In the genomic region with DNA sequence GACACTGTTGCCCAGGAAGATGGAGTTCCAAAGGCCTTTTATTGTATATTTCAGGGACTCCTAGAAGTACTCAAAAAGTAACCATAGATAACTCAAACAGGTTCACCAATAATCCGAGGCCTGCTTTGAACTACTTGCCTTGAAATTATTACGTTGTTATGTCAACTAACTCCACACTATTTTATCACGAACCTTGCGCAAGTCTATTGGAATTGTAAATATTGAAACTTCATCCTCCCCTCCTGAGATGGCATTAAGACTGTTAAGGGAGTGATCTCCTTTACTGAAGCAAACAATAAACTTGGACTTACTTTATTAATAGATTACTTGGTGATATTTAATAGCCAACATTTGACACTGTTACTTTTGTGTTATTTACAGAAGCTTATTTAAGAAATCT, we compare ENCODE assay signal across 1 cellular context.
TF ChIP-seq lines count a peak whose summit lies in the region.

No MANE protein-coding gene starts in this region.

TF ChIP-seq in HepG2, 621 proteins besides CTCF, POLR2A, EP300 and RAD21 (continued from another document):
- TF ChIP-seq, protein P1, sequence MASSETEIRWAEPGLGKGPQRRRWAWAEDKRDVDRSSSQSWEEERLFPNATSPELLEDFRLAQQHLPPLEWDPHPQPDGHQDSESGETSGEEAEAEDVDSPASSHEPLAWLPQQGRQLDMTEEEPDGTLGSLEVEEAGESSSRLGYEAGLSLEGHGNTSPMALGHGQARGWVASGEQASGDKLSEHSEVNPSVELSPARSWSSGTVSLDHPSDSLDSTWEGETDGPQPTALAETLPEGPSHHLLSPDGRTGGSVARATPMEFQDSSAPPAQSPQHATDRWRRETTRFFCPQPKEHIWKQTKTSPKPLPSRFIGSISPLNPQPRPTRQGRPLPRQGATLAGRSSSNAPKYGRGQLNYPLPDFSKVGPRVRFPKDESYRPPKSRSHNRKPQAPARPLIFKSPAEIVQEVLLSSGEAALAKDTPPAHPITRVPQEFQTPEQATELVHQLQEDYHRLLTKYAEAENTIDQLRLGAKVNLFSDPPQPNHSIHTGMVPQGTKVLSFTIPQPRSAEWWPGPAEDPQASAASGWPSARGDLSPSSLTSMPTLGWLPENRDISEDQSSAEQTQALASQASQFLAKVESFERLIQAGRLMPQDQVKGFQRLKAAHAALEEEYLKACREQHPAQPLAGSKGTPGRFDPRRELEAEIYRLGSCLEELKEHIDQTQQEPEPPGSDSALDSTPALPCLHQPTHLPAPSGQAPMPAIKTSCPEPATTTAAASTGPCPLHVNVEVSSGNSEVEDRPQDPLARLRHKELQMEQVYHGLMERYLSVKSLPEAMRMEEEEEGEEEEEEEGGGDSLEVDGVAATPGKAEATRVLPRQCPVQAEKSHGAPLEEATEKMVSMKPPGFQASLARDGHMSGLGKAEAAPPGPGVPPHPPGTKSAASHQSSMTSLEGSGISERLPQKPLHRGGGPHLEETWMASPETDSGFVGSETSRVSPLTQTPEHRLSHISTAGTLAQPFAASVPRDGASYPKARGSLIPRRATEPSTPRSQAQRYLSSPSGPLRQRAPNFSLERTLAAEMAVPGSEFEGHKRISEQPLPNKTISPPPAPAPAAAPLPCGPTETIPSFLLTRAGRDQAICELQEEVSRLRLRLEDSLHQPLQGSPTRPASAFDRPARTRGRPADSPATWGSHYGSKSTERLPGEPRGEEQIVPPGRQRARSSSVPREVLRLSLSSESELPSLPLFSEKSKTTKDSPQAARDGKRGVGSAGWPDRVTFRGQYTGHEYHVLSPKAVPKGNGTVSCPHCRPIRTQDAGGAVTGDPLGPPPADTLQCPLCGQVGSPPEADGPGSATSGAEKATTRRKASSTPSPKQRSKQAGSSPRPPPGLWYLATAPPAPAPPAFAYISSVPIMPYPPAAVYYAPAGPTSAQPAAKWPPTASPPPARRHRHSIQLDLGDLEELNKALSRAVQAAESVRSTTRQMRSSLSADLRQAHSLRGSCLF (CRISPR knock-in tag; IDR thresholded peaks at IDR 0.05; ENCODE audit: borderline replicate concordance): no peak
- peak; percentile 86 for TF ChIP-seq ARID5B (CRISPR knock-in tag; IDR thresholded peaks at IDR 0.05)
- TF ChIP-seq ZNF260 (CRISPR knock-in tag; IDR thresholded peaks at IDR 0.05; ENCODE audit: borderline replicate concordance, low read depth): no peak
- peak; percentile 90 for TF ChIP-seq FOXA3 (CRISPR knock-in tag; IDR thresholded peaks at IDR 0.05)
- TF ChIP-seq SKI (IDR thresholded peaks at IDR 0.05; ENCODE audit: partially characterized antibody): no peak
- no peak for TF ChIP-seq RBM22 (optimal IDR thresholded peaks at IDR 0.05; ENCODE audit: low read length)
- TF ChIP-seq SOX13 (IDR thresholded peaks at IDR 0.05): no peak
- TF ChIP-seq SOX13 (CRISPR knock-in tag; conservative IDR thresholded peaks at IDR 0.05 in 1 of 2, IDR thresholded peaks at IDR 0.05 in 1 of 2): peak in 1 of 2 experiments; percentile 29; a peak in 1 of 4 replicates
- TF ChIP-seq HOXA7 (CRISPR knock-in tag; IDR thresholded peaks at IDR 0.05): no peak
- no peak for TF ChIP-seq KAT8 (CRISPR knock-in tag; IDR thresholded peaks at IDR 0.05)
- TF ChIP-seq KDM4B (CRISPR knock-in tag; IDR thresholded peaks at IDR 0.05): no peak
- TF ChIP-seq SP1 (IDR thresholded peaks at IDR 0.05): no peak
- TF ChIP-seq SP1 (CRISPR knock-in tag; IDR thresholded peaks at IDR 0.05): no peak
- TF ChIP-seq BCL6 (CRISPR knock-in tag; IDR thresholded peaks at IDR 0.05): peak; percentile 77
- TF ChIP-seq HNF4G (IDR thresholded peaks at IDR 0.05; ENCODE audit: borderline replicate concordance, low read depth, low read length): no peak
- no peak for TF ChIP-seq HNF4G (CRISPR knock-in tag; IDR thresholded peaks at IDR 0.05; ENCODE audit: borderline replicate concordance, low read depth)
- TF ChIP-seq ZNF160 (CRISPR knock-in tag; IDR thresholded peaks at IDR 0.05): no peak
- TF ChIP-seq, protein P2, sequence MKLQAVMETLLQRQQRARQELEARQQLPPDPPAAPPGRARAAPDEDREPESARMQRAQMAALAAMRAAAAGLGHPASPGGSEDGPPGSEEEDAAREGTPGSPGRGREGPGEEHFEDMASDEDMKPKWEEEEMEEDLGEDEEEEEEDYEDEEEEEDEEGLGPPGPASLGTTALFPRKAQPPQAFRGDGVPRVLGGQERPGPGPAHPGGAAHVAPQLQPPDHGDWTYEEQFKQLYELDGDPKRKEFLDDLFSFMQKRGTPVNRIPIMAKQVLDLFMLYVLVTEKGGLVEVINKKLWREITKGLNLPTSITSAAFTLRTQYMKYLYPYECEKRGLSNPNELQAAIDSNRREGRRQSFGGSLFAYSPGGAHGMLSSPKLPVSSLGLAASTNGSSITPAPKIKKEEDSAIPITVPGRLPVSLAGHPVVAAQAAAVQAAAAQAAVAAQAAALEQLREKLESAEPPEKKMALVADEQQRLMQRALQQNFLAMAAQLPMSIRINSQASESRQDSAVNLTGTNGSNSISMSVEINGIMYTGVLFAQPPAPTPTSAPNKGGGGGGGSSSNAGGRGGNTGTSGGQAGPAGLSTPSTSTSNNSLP (IDR thresholded peaks at IDR 0.05; ENCODE audit: low read depth, low read length): peak; percentile 56; the same call in 1 of the 2 replicates
- TF ChIP-seq CEBPB (IDR thresholded peaks at IDR 0.05; ENCODE audit: borderline replicate concordance, low read depth, low read length): peak; percentile 89
- no peak for TF ChIP-seq KLF13 (CRISPR knock-in tag; IDR thresholded peaks at IDR 0.05)
- no peak for TF ChIP-seq EZH2 (conservative IDR thresholded peaks at IDR 0.05; ENCODE audit: low read depth, low read length)
- TF ChIP-seq ZBTB20 (CRISPR knock-in tag; IDR thresholded peaks at IDR 0.05; ENCODE audit: borderline replicate concordance, low read depth): no peak
- no peak for TF ChIP-seq JDP2 (CRISPR knock-in tag; IDR thresholded peaks at IDR 0.05; ENCODE audit: borderline replicate concordance)
- TF ChIP-seq GATAD2A (CRISPR knock-in tag; IDR thresholded peaks at IDR 0.05): peak; percentile 75
- TF ChIP-seq, protein P3, sequence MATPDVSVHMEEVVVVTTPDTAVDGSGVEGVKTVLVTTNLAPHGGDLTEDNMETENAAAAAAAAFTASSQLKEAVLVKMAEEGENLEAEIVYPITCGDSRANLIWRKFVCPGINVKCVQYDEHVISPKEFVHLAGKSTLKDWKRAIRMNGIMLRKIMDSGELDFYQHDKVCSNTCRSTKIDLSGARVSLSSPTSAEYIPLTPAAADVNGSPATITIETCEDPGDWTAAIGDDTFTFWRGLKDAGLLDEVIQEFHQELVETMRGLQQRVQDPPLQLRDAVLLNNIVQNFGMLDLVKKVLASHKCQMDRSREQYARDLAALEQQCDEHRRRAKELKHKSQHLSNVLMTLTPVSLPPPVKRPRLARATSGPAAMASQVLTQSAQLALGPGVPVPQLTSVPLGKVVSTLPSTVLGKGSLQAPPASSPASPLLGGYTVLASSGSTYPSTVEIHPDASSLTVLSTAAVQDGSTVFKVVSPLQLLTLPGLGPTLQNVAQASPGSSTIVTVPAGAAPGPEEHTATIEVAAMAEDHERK (CRISPR knock-in tag; IDR thresholded peaks at IDR 0.05; ENCODE audit: low read depth): no peak
- TF ChIP-seq, protein P4, sequence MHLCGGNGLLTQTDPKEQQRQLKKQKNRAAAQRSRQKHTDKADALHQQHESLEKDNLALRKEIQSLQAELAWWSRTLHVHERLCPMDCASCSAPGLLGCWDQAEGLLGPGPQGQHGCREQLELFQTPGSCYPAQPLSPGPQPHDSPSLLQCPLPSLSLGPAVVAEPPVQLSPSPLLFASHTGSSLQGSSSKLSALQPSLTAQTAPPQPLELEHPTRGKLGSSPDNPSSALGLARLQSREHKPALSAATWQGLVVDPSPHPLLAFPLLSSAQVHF (CRISPR knock-in tag; IDR thresholded peaks at IDR 0.05): no peak
- TF ChIP-seq RARA (CRISPR knock-in tag; IDR thresholded peaks at IDR 0.05): no peak
- TF ChIP-seq, protein P5, sequence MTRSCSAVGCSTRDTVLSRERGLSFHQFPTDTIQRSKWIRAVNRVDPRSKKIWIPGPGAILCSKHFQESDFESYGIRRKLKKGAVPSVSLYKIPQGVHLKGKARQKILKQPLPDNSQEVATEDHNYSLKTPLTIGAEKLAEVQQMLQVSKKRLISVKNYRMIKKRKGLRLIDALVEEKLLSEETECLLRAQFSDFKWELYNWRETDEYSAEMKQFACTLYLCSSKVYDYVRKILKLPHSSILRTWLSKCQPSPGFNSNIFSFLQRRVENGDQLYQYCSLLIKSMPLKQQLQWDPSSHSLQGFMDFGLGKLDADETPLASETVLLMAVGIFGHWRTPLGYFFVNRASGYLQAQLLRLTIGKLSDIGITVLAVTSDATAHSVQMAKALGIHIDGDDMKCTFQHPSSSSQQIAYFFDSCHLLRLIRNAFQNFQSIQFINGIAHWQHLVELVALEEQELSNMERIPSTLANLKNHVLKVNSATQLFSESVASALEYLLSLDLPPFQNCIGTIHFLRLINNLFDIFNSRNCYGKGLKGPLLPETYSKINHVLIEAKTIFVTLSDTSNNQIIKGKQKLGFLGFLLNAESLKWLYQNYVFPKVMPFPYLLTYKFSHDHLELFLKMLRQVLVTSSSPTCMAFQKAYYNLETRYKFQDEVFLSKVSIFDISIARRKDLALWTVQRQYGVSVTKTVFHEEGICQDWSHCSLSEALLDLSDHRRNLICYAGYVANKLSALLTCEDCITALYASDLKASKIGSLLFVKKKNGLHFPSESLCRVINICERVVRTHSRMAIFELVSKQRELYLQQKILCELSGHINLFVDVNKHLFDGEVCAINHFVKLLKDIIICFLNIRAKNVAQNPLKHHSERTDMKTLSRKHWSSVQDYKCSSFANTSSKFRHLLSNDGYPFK (CRISPR knock-in tag; IDR thresholded peaks at IDR 0.05; ENCODE audit: borderline replicate concordance): no peak
- no peak for TF ChIP-seq ZNF792 (CRISPR knock-in tag; IDR thresholded peaks at IDR 0.05)
- TF ChIP-seq, protein P6, sequence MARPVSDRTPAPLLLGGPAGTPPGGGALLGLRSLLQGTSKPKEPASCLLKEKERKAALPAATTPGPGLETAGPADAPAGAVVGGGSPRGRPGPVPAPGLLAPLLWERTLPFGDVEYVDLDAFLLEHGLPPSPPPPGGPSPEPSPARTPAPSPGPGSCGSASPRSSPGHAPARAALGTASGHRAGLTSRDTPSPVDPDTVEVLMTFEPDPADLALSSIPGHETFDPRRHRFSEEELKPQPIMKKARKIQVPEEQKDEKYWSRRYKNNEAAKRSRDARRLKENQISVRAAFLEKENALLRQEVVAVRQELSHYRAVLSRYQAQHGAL (CRISPR knock-in tag; IDR thresholded peaks at IDR 0.05; ENCODE audit: not compliant biosample characterization): no peak
TF ChIP-seq in HepG2: peak in this region for 13.
